ENCODE assay signal across 19 cellular contexts in genomic region chr17:9175700-9176467, GRCh38.
"Had no signal": no experiment of that assay in that cellular context is flagged by ENCODE, and none has a peak within 500 bp of the region (broad histone marks: within the 10 kb centered on the region; RNA-seq: fewer than 3 reads in every experiment).

No MANE protein-coding gene starts in this region.

- H3K4me3 Mint-ChIP-seq: nephron progenitor cell; stimulated activated memory B cell treated with anti-CD40 and anti-IgM and Interleukin-4, amounts not matched to agents 10 μg/mL and 1 μg/mL and 100 μg/mL, for 72 hours; type B pancreatic cell had no signal

- FAIRE-seq: endothelial cell of umbilical vein had no signal

- H2AFZ ChIP-seq: parathyroid adenoma had no signal

- DNase-seq: activated CD4-positive, alpha-beta T cell treated with anti-CD3 and anti-CD28 coated beads for 1 hour; activated CD8-positive, alpha-beta memory T cell treated with anti-CD3 and anti-CD28 coated beads for 24 hours; activated gamma-delta T cell treated with Interleukin-2 at 50 U/mL for 16 hours; aorta; foreskin melanocyte; heart right ventricle; islet precursor cell; left ventricle myocardium superior; mesendoderm; nephron progenitor cell; retina; SJCRH30; substantia nigra; T1000 had no signal

- H3K36me3 Mint-ChIP-seq: stimulated activated memory B cell treated with anti-CD40 and anti-IgM and Interleukin-4, amounts not matched to agents 10 μg/mL and 1 μg/mL and 100 μg/mL, for 72 hours had no signal

- H3K9me3 ChIP-seq: SJCRH30 had no signal

- H3K36me3 ChIP-seq: cardiac muscle cell, heart right ventricle, SJCRH30 had no signal

- H3K79me2 ChIP-seq: parathyroid adenoma had no signal

- H3K27ac Mint-ChIP-seq: stimulated activated memory B cell treated with anti-CD40 and anti-IgM and Interleukin-4, amounts not matched to agents 10 μg/mL and 1 μg/mL and 100 μg/mL, for 72 hours; type B pancreatic cell had no signal

- H3K9ac ChIP-seq: parathyroid adenoma had no signal

- H3K9me3 Mint-ChIP-seq: type B pancreatic cell had no signal

- H3K4me1 ChIP-seq: parathyroid adenoma had no signal

- H3K27me3 ChIP-seq: heart right ventricle, SJCRH30 had no signal

- H3K27me3 Mint-ChIP-seq: stimulated activated memory B cell treated with anti-CD40 and anti-IgM and Interleukin-4, amounts not matched to agents 10 μg/mL and 1 μg/mL and 100 μg/mL, for 72 hours had no signal

- H3K27ac ChIP-seq: cardiac muscle cell, heart right ventricle, parathyroid adenoma, SJCRH30 had no signal

- H3K4me3 ChIP-seq: cardiac muscle cell, heart right ventricle, SJCRH30 had no signal

- H3K4me1 Mint-ChIP-seq: stimulated activated memory B cell treated with anti-CD40 and anti-IgM and Interleukin-4, amounts not matched to agents 10 μg/mL and 1 μg/mL and 100 μg/mL, for 72 hours had no signal

- ATAC-seq: stimulated activated memory B cell treated with anti-CD40 and anti-IgM and Interleukin-4, amounts not matched to agents 10 μg/mL and 1 μg/mL and 100 μg/mL, for 72 hours had no signal
